Comparison of ENCODE assay signal across 22 cellular contexts in genomic region chr10:78162867-78163266, GRCh38.
"Had no signal": no experiment of that assay in that cellular context is flagged by ENCODE, and none has a peak within 500 bp of the region (broad histone marks: within the 10 kb centered on the region; RNA-seq: fewer than 3 reads in every experiment).

No MANE protein-coding gene starts in this region.

- DNase-seq: activated CD4-positive, alpha-beta T cell treated with anti-CD3 and anti-CD28 coated beads, Interleukin-2, amount 50 U/mL, for 48 hours; activated CD8-positive, alpha-beta memory T cell treated with anti-CD3 and anti-CD28 coated beads, Interleukin-2, amount 10 ng/mL, durations not matched to agents 7 days and 5 days; activated naive CD4-positive, alpha-beta T cell treated with anti-CD3 and anti-CD28 coated beads for 36 hours; activated naive CD8-positive, alpha-beta T cell treated with anti-CD3 and anti-CD28 coated beads, Interleukin-2, amount 50 U/mL, for 24 hours; activated T-cell treated with anti-CD3 and anti-CD28 coated beads, Interleukin-2, amount 50 U/mL, for 1 hour; dermis blood vessel endothelial cell; effector memory CD8-positive, alpha-beta T cell; hippocampal formation; kidney; left ventricle myocardium inferior; natural killer cell; posterior cingulate gyrus; retina; stimulated activated CD4-positive, alpha-beta T cell treated with anti-CD3 and anti-CD28 coated beads, Interleukin-12 subunit alpha, Interleukin-12 subunit beta, amount 100 ng/mL, for 4 hours; stimulated activated CD4-positive, alpha-beta T cell treated with anti-CD3 and anti-CD28 coated beads, Interleukin-2, amount 100 ng/mL, for 24 hours; stomach; testis; upper lobe of left lung had no signal

- H3K4me1 ChIP-seq: ascending aorta, left ventricle myocardium inferior, stomach, testis, upper lobe of left lung had no signal

- FAIRE-seq: kidney had no signal

- H3K4me3 ChIP-seq: ascending aorta, left ventricle myocardium inferior, stomach, testis, upper lobe of left lung had no signal

- H3K9me3 ChIP-seq: neutrophil, testis had no signal

- ATAC-seq: activated CD8-positive, alpha-beta memory T cell treated with anti-CD3 and anti-CD28 coated beads, Interleukin-2, amount 10 ng/mL, durations not matched to agents 7 days and 5 days; activated naive CD8-positive, alpha-beta T cell treated with anti-CD3 and anti-CD28 coated beads, Interleukin-2, amount 50 U/mL, for 24 hours; effector memory CD8-positive, alpha-beta T cell; natural killer cell had no signal

- H3K36me3 ChIP-seq: ascending aorta, left ventricle myocardium inferior, neutrophil, stomach, upper lobe of left lung had no signal

- H3K27ac ChIP-seq: ascending aorta, epithelial cell of prostate, left ventricle myocardium inferior, neutrophil, stomach, testis, upper lobe of left lung, VCaP had no signal

- H3K27me3 ChIP-seq: ascending aorta, neutrophil, testis, upper lobe of left lung had no signal
